1 cellular context compared by ENCODE assay signal in the genomic region with DNA sequence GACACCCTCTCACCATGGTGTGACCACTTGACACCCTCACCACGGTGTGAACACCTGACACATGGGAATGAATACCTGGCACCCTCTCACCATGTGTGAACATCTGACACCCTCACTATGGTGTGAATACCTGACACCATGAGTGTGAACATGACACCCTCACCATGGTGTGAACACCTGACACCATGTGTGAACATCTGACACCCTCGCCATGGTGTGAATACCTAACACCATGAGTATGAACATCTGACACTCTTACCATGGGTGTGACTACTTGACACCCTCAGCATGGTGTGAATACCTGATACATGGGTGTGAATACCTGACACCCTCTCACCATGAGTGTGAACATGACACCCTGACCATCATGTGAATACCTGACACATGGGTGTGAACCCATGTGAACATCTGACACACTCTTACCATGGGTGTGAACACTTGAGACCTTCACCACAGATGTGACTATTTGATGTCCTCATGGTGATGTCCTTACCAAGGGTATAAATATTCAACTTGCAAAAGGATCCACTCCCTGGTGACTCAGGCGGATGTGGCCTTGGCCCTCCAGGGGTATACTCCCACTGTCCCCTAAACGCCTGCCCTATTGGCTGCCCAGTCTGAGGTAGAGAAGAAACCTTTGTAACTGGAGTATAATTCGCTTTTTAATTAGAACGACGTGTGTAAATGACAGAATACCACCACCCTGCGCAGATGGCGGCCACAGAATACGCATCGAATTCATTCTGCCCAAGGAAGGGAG.
A peak's percentile ranks its signal among the peaks of the same experiment; 100 is the strongest.
TF ChIP-seq lines count a peak whose summit lies in the region.

No MANE protein-coding gene starts in this region.

TF ChIP-seq in HepG2, 621 proteins besides CTCF, POLR2A, EP300 and RAD21:
- peak; percentile 65 for TF ChIP-seq MNT (IDR thresholded peaks at IDR 0.05)
- TF ChIP-seq HMG20B (CRISPR knock-in tag; conservative IDR thresholded peaks at IDR 0.05) = no peak
- TF ChIP-seq, protein P1, sequence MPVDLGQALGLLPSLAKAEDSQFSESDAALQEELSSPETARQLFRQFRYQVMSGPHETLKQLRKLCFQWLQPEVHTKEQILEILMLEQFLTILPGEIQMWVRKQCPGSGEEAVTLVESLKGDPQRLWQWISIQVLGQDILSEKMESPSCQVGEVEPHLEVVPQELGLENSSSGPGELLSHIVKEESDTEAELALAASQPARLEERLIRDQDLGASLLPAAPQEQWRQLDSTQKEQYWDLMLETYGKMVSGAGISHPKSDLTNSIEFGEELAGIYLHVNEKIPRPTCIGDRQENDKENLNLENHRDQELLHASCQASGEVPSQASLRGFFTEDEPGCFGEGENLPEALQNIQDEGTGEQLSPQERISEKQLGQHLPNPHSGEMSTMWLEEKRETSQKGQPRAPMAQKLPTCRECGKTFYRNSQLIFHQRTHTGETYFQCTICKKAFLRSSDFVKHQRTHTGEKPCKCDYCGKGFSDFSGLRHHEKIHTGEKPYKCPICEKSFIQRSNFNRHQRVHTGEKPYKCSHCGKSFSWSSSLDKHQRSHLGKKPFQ (CRISPR knock-in tag; IDR thresholded peaks at IDR 0.05; ENCODE audit: insufficient replicate concordance) = peak; percentile 100
- TF ChIP-seq TBX3 (IDR thresholded peaks at IDR 0.05; ENCODE audit: borderline replicate concordance) = peak; percentile 81
- no peak for TF ChIP-seq HIC2 (CRISPR knock-in tag; IDR thresholded peaks at IDR 0.05; ENCODE audit: low read depth)
- no peak for TF ChIP-seq ZNF781 (CRISPR knock-in tag; IDR thresholded peaks at IDR 0.05; ENCODE audit: borderline replicate concordance, not compliant biosample characterization)
- TF ChIP-seq RBM22 (optimal IDR thresholded peaks at IDR 0.05; ENCODE audit: low read length) = peak; percentile 71
